Comparison of ENCODE assay signal across 12 cellular contexts in genomic region chr16:10619271-10619849, GRCh38. TPM values are rescaled to one million over a fixed set of nuclear protein-coding genes. Genes with fewer than 3 reads are reported as not detected.
DNase-seq lines count a peak whose midpoint lies in the region; ATAC-seq, FAIRE-seq and TF ChIP-seq lines count a peak whose summit lies in the region.
"Had no signal": no experiment of that assay in that cellular context is flagged by ENCODE, and none has a peak within 500 bp of the region (broad histone marks: within the 10 kb centered on the region; RNA-seq: fewer than 3 reads in every experiment).

No MANE protein-coding gene starts in this region.

- H3K4me3 ChIP-seq in K562 (peak overlapping the region; percentile 24), lung (no peak overlapping the region), upper lobe of right lung (peak overlapping the region; percentile 26)

- ATAC-seq in K562 (peak; percentile 89), lung (ENCODE audit: insufficient read depth, low FRiP score) (no peak), upper lobe of right lung (peak; percentile 54), HG02852 (IDR thresholded peaks at IDR 0.05; ENCODE audit: unreplicated experiment) (no peak)

- H4K20me1 ChIP-seq in K562 (replicated peaks; ENCODE audit: control insufficient read depth, insufficient read depth, low read length), result no peaks in the 10 kb centered on the region

- H3K27me3 ChIP-seq in K562 (ENCODE audit: control insufficient read depth in 2 of 2, insufficient read depth in 2 of 2, low read length in 2 of 2) (peaks cover 2 to 28% of the 10 kb centered on the region in 2 experiments; a peak in 4 of 5 replicates), lung (ENCODE audit: control insufficient read depth, insufficient read depth) (no peaks in the 10 kb centered on the region), upper lobe of right lung (no peaks in the 10 kb centered on the region)

- TF ChIP-seq CTCF in K562 (IDR thresholded peaks at IDR 0.05 in 2 of 3, conservative IDR thresholded peaks at IDR 0.05 in 1 of 3; ENCODE audit: insufficient read depth in 2 of 3, low read depth in 1 of 3, low read length in 3 of 3), result no peak
- TF ChIP-seq CTCF in lung (IDR thresholded peaks at IDR 0.05; ENCODE audit: control extremely low read depth, extremely low read depth), result no peak
- TF ChIP-seq CTCF in upper lobe of right lung (IDR thresholded peaks at IDR 0.05), result no peak

- no peak for TF ChIP-seq RAD21 in K562 (CRISPR knock-in tag; conservative IDR thresholded peaks at IDR 0.05 in 1 of 2, IDR thresholded peaks at IDR 0.05 in 1 of 2)

- H3K9me3 ChIP-seq in K562 (replicated peaks; ENCODE audit: control insufficient read depth, insufficient read depth, low read depth, low read length) (no peaks in the 10 kb centered on the region), lung (ENCODE audit: control insufficient read depth in 2 of 2, insufficient read depth in 1 of 2, low read length in 1 of 2) (peaks cover 0 to 1% of the 10 kb centered on the region in 2 donors), upper lobe of right lung (no peaks in the 10 kb centered on the region)

- FAIRE-seq in K562 (lab: Jason Lieb, UNC), result peak; percentile 6
- FAIRE-seq: islet of Langerhans had no signal

- peak overlapping the region in 1 of 2 experiments; percentile 31; a peak in 1 of 4 replicates for H3K9ac ChIP-seq in K562 (ENCODE audit: insufficient read depth in 1 of 2, low read depth in 2 of 2, low read length in 2 of 2)

- in situ Hi-C loops in K562 (cut with MboI), result no loop called here

- no peaks in the 10 kb centered on the region for H3K36me3 ChIP-seq in K562 (ENCODE audit: control insufficient read depth, insufficient read depth, low read length)
- no peaks in the 10 kb centered on the region for H3K36me3 ChIP-seq in lung (ENCODE audit: control insufficient read depth in 2 of 2, insufficient read depth in 2 of 2, low read length in 2 of 2)
- H3K36me3 ChIP-seq in upper lobe of right lung, result no peaks in the 10 kb centered on the region

- H3K27ac ChIP-seq in K562 (ENCODE audit: extremely low read depth, low read depth, low read length) (no peak overlapping the region), lung (ENCODE audit: low read depth in 1 of 2, low read length in 1 of 2) (peak overlapping the region in 1 of 2 donors; percentile 78), upper lobe of right lung (peak overlapping the region; percentile 80)

- 7% methylated on average over 25 of the region's 25 CpGs for WGBS in K562 (ENCODE audit: insufficient coverage, low coverage, missing lambda C conversion rate)
- WGBS in lung, 2 donors, result 30 to 39% methylated on average over 25 of the region's 25 CpGs

- DNase-seq in activated T-cell treated with anti-CD3 and anti-CD28 coated beads, Interleukin-2, amount 50 U/mL, for 48 hours, result peak; percentile 34 to 39
- DNase-seq in activated T-cell treated with anti-CD3 and anti-CD28 coated beads, Interleukin-2, amount 50 U/mL, for 1 hour, result no peak
- DNase-seq in K562 (ENCODE audit: extremely low read depth in 1 of 4, low spot score in 3 of 4) (peak; percentile 70 to 73 (median 72)), lung (ENCODE audit: low spot score) (peak; percentile 68), upper lobe of right lung (peak; percentile 85), inferior parietal cortex (ENCODE audit: extremely low spot score) (no peak), NCI-H1930 (lab: John Stamatoyannopoulos, UW) (no peak)
- DNase-seq: activated naive CD8-positive, alpha-beta T cell treated with anti-CD3 and anti-CD28 coated beads, Interleukin-2, amount 10 ng/mL, durations not matched to agents 7 days and 5 days; NCI-H446 had no signal

- peak overlapping the region; percentile 53 for H3K4me2 ChIP-seq in K562 (ENCODE audit: insufficient read depth, low read length)

- POLR2A ChIA-PET in K562 (lab: Yijun Ruan, JAX), result interaction anchor here (0.6 to 0.9 kb wide), 3 partner anchors 9 to 313 kb away, joined by 3 to 5 read pairs (median 4); no protein-coding TSS in a partner anchor

- CTCF ChIA-PET in K562 (lab: Yijun Ruan, JAX; ENCODE audit: low intra/inter-chr PET ratio), result no interaction called here

- no peak for TF ChIP-seq POLR2A in K562 (conservative IDR thresholded peaks at IDR 0.05)

- peak overlapping the region; percentile 84 for H2AFZ ChIP-seq in K562 (ENCODE audit: low read depth, low read length)

- no peak for TF ChIP-seq EP300 in K562 (IDR thresholded peaks at IDR 0.05; ENCODE audit: low read length)

- no TSS peak for BruUV-seq in K562 (replicated peaks; lab: Mats Ljungman, UMichigan)

- H3K79me2 ChIP-seq in K562 (ENCODE audit: control insufficient read depth, insufficient read depth, low read length), result no peaks in the 10 kb centered on the region

- intact Hi-C loops in K562 (cut with micrococcal nuclease) (no loop called here), upper lobe of right lung (cut with DNase I) (no loop called here)

- no peaks in the 10 kb centered on the region for H3K9me1 ChIP-seq in K562 (ENCODE audit: control insufficient read depth, insufficient read depth, low read length)

- H3K4me1 ChIP-seq in K562 (replicated peaks in 1 of 2; ENCODE audit: control insufficient read depth in 2 of 2, insufficient read depth in 2 of 2, low read length in 2 of 2) (peaks cover 21 to 47% of the 10 kb centered on the region in 2 experiments; a peak in 4 of 5 replicates), lung (ENCODE audit: control insufficient read depth in 2 of 2, insufficient read depth in 2 of 2, low read length in 2 of 2) (peaks cover 3 to 24% of the 10 kb centered on the region in 2 donors), upper lobe of right lung (peaks cover 18% of the 10 kb centered on the region)

TF ChIP-seq in K562, 482 proteins besides CTCF, POLR2A, EP300 and RAD21 (continues in another document):
- TF ChIP-seq CREB1 (IDR thresholded peaks at IDR 0.05), result peak; percentile 75; the same call in 1 of the 2 replicates
- TF ChIP-seq CREB1 (CRISPR knock-in tag; IDR thresholded peaks at IDR 0.05), result peak; percentile 67
- TF ChIP-seq SMAD1 (IDR thresholded peaks at IDR 0.05; ENCODE audit: low read depth, low read length, partially characterized antibody), result no peak
- peak; percentile 15; the same call in 1 of the 2 replicates for TF ChIP-seq PHF8 (IDR thresholded peaks at IDR 0.05; ENCODE audit: borderline replicate concordance, low read length)
- TF ChIP-seq NFIC (IDR thresholded peaks at IDR 0.05), result peak; percentile 89
- no peak for TF ChIP-seq JUN (IDR thresholded peaks at IDR 0.05; ENCODE audit: borderline replicate concordance, low read depth, low read length)
- TF ChIP-seq JUN (CRISPR knock-in tag; IDR thresholded peaks at IDR 0.05; ENCODE audit: borderline replicate concordance), result no peak
- no peak for TF ChIP-seq ZNF232 (CRISPR knock-in tag; IDR thresholded peaks at IDR 0.05)
- peak; percentile 28; the same call in 1 of the 2 replicates for TF ChIP-seq CXXC5 (CRISPR knock-in tag; IDR thresholded peaks at IDR 0.05)
- TF ChIP-seq, protein P1, sequence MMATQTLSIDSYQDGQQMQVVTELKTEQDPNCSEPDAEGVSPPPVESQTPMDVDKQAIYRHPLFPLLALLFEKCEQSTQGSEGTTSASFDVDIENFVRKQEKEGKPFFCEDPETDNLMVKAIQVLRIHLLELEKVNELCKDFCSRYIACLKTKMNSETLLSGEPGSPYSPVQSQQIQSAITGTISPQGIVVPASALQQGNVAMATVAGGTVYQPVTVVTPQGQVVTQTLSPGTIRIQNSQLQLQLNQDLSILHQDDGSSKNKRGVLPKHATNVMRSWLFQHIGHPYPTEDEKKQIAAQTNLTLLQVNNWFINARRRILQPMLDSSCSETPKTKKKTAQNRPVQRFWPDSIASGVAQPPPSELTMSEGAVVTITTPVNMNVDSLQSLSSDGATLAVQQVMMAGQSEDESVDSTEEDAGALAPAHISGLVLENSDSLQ (IDR thresholded peaks at IDR 0.05), result peak; percentile 49
- TF ChIP-seq MYNN (IDR thresholded peaks at IDR 0.05), result peak; percentile 31; the same call in 1 of the 2 replicates
- TF ChIP-seq MYNN (CRISPR knock-in tag; IDR thresholded peaks at IDR 0.05), result no peak
- no peak for TF ChIP-seq CBX2 (IDR thresholded peaks at IDR 0.05; ENCODE audit: insufficient read depth, low read length, poor library complexity, severe bottlenecking)
- TF ChIP-seq MAZ (CRISPR knock-in tag; conservative IDR thresholded peaks at IDR 0.05 in 1 of 2, IDR thresholded peaks at IDR 0.05 in 1 of 2), result 0 out of 4 replicates have a peak, but pooled peaks of 1 of the 2 experiments have one; percentile 28
- TF ChIP-seq NRF1 (conservative IDR thresholded peaks at IDR 0.05 in 1 of 2, IDR thresholded peaks at IDR 0.05 in 1 of 2), result peak; percentile 88 to 90
- TF ChIP-seq EGR1 (conservative IDR thresholded peaks at IDR 0.05), result peak; percentile 62
- TF ChIP-seq YY1 (IDR thresholded peaks at IDR 0.05; ENCODE audit: borderline replicate concordance in 1 of 3, control insufficient read depth in 1 of 3, extremely low read depth in 1 of 3, insufficient read depth in 3 of 3, insufficient read length in 1 of 3, insufficient replicate concordance in 2 of 3, low read depth in 1 of 3, low read length in 2 of 3), result peak; percentile 16 to 81 (median 57)
- no peak for TF ChIP-seq HDAC1 (IDR thresholded peaks at IDR 0.05)
- TF ChIP-seq MTA3 (IDR thresholded peaks at IDR 0.05; ENCODE audit: borderline replicate concordance), result no peak

RNA-seq across cellular contexts. Expression of gene EMP2, which starts 39.0 kb away (rescaled TPM):
- total RNA-seq in K562 (2011; cell fraction: chromatin; rRNA removed; ENCODE audit: low replicate concordance), result 5.2 and 10.4 TPM in 2 replicates
- 3.8 and 5.5 TPM in 2 replicates for total RNA-seq in K562 (2011; cell fraction: nucleolus; rRNA removed)
- 4.5 and 8.7 TPM in 2 replicates for total RNA-seq in K562 (2011; cell fraction: nucleoplasm; rRNA removed)
- total RNA-seq in K562 (2014; rRNA removed) (0.73 and 0.98 TPM in 2 replicates), K562 (2014; rRNA removed; fragmentation: Illumina TruSeq; extraction: Trizol) (2.1 and 2.9 TPM in 2 replicates), K562 (2015; rRNA removed; fragmentation: Illumina TruSeq; extraction: Trizol) (0.76 and 1.4 TPM in 2 replicates), K562 (2021) (3.3 TPM in 2 replicates), lung (100 to 1,000 TPM; 124 to 286 TPM), upper lobe of right lung (726 TPM)
- polyA plus RNA-seq in K562 (2011; rRNA removed) (5.6 and 6.2 TPM in 2 replicates), K562 (2014; fragmentation: Illumina TruSeq; extraction: Trizol) (3.1 and 3.8 TPM in 2 replicates), K562 (2014; fragmentation: Nextera tagmentation; extraction: Ambion mirVana) (1 to 10 TPM; 3.1 TPM), K562 (2014; rRNA removed) (0.78 and 0.89 TPM in 2 replicates), lung (100 to 1,000 TPM in 1 of 2 donors, 10 to 100 TPM in 1; 74.3 to 110 TPM)
- 6.1 and 8.6 TPM in 2 replicates for polyA plus RNA-seq in K562 (2011; cell fraction: cytosol; rRNA removed)
- 2.2 and 3.7 TPM in 2 replicates for polyA plus RNA-seq in K562 (2011; cell fraction: nucleus; rRNA removed)
- polyA plus RNA-seq in K562 (2012), result 4.0 and 5.3 TPM in 2 replicates
- polyA minus RNA-seq in K562 (2011; rRNA and poly(A)+ RNA removed), result 6.8 and 11.1 TPM in 2 replicates
- 3.0 and 3.7 TPM in 2 replicates for polyA minus RNA-seq in K562 (2011; cell fraction: cytosol; rRNA and poly(A)+ RNA removed)
- 1.1 and 1.3 TPM in 2 replicates for polyA minus RNA-seq in K562 (2011; cell fraction: nucleus; rRNA and poly(A)+ RNA removed)
- total RNA-seq: activated naive CD8-positive, alpha-beta T cell treated with anti-CD3 and anti-CD28 coated beads, Interleukin-2, amount 10 ng/mL, durations not matched to agents 7 days and 5 days; CD4-positive, CD25-positive, alpha-beta regulatory T cell had no signal
- polyA plus RNA-seq: CD4-positive, CD25-positive, alpha-beta regulatory T cell had no signal

Comparison
In these comparisons a context has a peak if more than half of its experiments do, and no peak if none do; other contexts are left out.
1. DNase-seq: peak in activated T-cell treated with anti-CD3 and anti-CD28 coated beads, Interleukin-2, amount 50 U/mL, for 48 hours (2 of 2), K562 (4 of 4), lung (single experiment) and upper lobe of right lung (single experiment); none in activated T-cell treated with anti-CD3 and anti-CD28 coated beads, Interleukin-2, amount 50 U/mL, for 1 hour (single experiment), inferior parietal cortex (single experiment) and NCI-H1930 (0 of 2).
2. ATAC-seq: peak in K562 (single experiment) and upper lobe of right lung (single experiment); none in lung (single experiment) and HG02852 (single experiment).
3. RNA of gene EMP2, which starts 39.0 kb away (total RNA-seq): 726 TPM in upper lobe of right lung (single experiment) and 124 to 286 TPM in lung; 0.73 to 10.4 TPM in K562; every median in the first group is over 10 times any median in the second.